ENCODE assay signal across 1 cellular context in the genomic region with DNA sequence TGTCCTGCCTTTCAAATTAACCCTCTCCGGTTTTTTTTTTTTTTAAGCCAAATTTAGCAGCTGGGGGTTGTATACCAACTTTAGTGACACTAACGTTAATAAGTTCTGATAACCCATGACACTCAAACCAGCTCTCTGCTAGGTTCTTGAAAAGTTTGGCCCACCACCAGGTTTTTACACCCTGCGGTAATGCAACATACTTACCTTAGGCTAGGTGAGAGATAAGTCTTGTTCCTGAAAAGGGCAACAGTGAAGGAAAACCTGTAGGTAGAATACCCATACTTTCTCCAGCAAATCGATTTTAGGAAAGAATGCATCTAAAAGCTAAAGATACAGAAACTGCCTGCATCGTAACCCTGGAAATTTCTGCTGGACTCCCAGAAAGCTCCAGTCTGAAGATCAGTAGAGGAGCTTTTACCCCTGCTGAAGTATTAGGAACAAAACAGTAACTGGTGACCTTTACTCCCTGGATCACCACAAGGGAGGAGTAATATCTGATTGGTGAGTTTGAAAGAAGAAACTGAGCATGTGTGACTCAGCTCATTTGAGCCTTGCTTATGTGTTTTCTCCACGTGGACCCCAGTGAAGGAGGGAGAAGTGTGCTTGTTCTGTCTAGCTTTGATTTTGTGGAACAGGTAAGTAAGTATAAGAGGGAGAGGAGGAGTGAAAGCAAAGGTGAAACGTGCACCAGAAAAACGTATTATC.
TF ChIP-seq lines count a peak whose summit lies in the region.

No MANE protein-coding gene starts in this region.

TF ChIP-seq in HepG2, 621 proteins besides CTCF, POLR2A, EP300 and RAD21 (continued from another document and continues in another):
- TF ChIP-seq CCDC6 (CRISPR knock-in tag; IDR thresholded peaks at IDR 0.05) (0 out of 2 replicates have a peak, but pooled peaks have one; percentile 31), ZBTB1 (CRISPR knock-in tag; IDR thresholded peaks at IDR 0.05; ENCODE audit: borderline replicate concordance) (no peak), FOXP1 (IDR thresholded peaks at IDR 0.05) (no peak), FOXP1 (CRISPR knock-in tag; IDR thresholded peaks at IDR 0.05) (0 out of 2 replicates have a peak, but pooled peaks have one; percentile 16), AHR (CRISPR knock-in tag; IDR thresholded peaks at IDR 0.05) (no peak), ZNF724P (CRISPR knock-in tag; IDR thresholded peaks at IDR 0.05; ENCODE audit: borderline replicate concordance) (no peak), PHF21A (CRISPR knock-in tag; IDR thresholded peaks at IDR 0.05) (peak; percentile 47; the same call in 1 of the 2 replicates), SETDB1 (CRISPR knock-in tag; IDR thresholded peaks at IDR 0.05; ENCODE audit: borderline replicate concordance) (no peak), NCOR1 (IDR thresholded peaks at IDR 0.05; ENCODE audit: borderline replicate concordance, low read length) (no peak), ZFP36L2 (CRISPR knock-in tag; IDR thresholded peaks at IDR 0.05) (no peak), ZNF296 (CRISPR knock-in tag; conservative IDR thresholded peaks at IDR 0.05) (no peak), ZNF331 (CRISPR knock-in tag; IDR thresholded peaks at IDR 0.05) (peak; percentile 40; the same call in 1 of the 2 replicates), SAFB2 (CRISPR knock-in tag; IDR thresholded peaks at IDR 0.05; ENCODE audit: borderline replicate concordance, low read depth) (no peak), ZSCAN30 (CRISPR knock-in tag; IDR thresholded peaks at IDR 0.05) (no peak), TARDBP (CRISPR knock-in tag; IDR thresholded peaks at IDR 0.05) (no peak), GTF3A (CRISPR knock-in tag; conservative IDR thresholded peaks at IDR 0.05) (no peak), NCOA5 (CRISPR knock-in tag; IDR thresholded peaks at IDR 0.05) (no peak), FOXK2 (IDR thresholded peaks at IDR 0.05) (peak; percentile 70), ZNF629 (CRISPR knock-in tag; conservative IDR thresholded peaks at IDR 0.05) (0 out of 2 replicates have a peak, but pooled peaks have one; percentile 24), ATF1 (CRISPR knock-in tag; IDR thresholded peaks at IDR 0.05) (peak; percentile 68; the same call in 1 of the 2 replicates), ZFP37 (CRISPR knock-in tag; IDR thresholded peaks at IDR 0.05; ENCODE audit: borderline replicate concordance) (no peak), POLR2G (IDR thresholded peaks at IDR 0.05; ENCODE audit: low read depth, low read length) (peak; percentile 65), MEF2D (CRISPR knock-in tag; IDR thresholded peaks at IDR 0.05) (no peak), ZSCAN31 (CRISPR knock-in tag; IDR thresholded peaks at IDR 0.05; ENCODE audit: low read depth) (no peak), ZC3H4 (CRISPR knock-in tag; IDR thresholded peaks at IDR 0.05; ENCODE audit: borderline replicate concordance) (no peak), IKZF1 (IDR thresholded peaks at IDR 0.05) (no peak), HES4 (CRISPR knock-in tag; IDR thresholded peaks at IDR 0.05; ENCODE audit: borderline replicate concordance) (no peak), TGIF2 (CRISPR knock-in tag; IDR thresholded peaks at IDR 0.05) (no peak; the same call in 1 of the 2 replicates), HOXA3 (CRISPR knock-in tag; IDR thresholded peaks at IDR 0.05) (peak; percentile 38; the same call in 1 of the 2 replicates), ZNF878 (CRISPR knock-in tag; IDR thresholded peaks at IDR 0.05) (peak; percentile 90), U2AF2 (IDR thresholded peaks at IDR 0.05; ENCODE audit: low read depth, low read length) (no peak), SMAD9 (CRISPR knock-in tag; IDR thresholded peaks at IDR 0.05) (no peak), ZIK1 (CRISPR knock-in tag; IDR thresholded peaks at IDR 0.05; ENCODE audit: borderline replicate concordance, low read depth) (no peak), NFIC (IDR thresholded peaks at IDR 0.05; ENCODE audit: low read length) (0 out of 2 replicates have a peak, but pooled peaks have one; percentile 62), MIXL1 (CRISPR knock-in tag; IDR thresholded peaks at IDR 0.05) (peak; percentile 66; the same call in 1 of the 2 replicates), FLYWCH1 (CRISPR knock-in tag; IDR thresholded peaks at IDR 0.05) (no peak), ZBTB21 (CRISPR knock-in tag; IDR thresholded peaks at IDR 0.05) (no peak), NR2C2 (CRISPR knock-in tag; IDR thresholded peaks at IDR 0.05; ENCODE audit: borderline replicate concordance) (peak; percentile 81), ZNF713 (CRISPR knock-in tag; IDR thresholded peaks at IDR 0.05) (no peak), CREB1 (IDR thresholded peaks at IDR 0.05) (no peak), CREB1 (CRISPR knock-in tag; IDR thresholded peaks at IDR 0.05) (peak; percentile 34; the same call in 1 of the 2 replicates), RBM39 (IDR thresholded peaks at IDR 0.05; ENCODE audit: low read depth, low read length, poor library complexity, severe bottlenecking) (no peak), MED1 (CRISPR knock-in tag; IDR thresholded peaks at IDR 0.05) (peak; percentile 58), NR2F6 (IDR thresholded peaks at IDR 0.05) (peak; percentile 69), NR2F6 (CRISPR knock-in tag; IDR thresholded peaks at IDR 0.05) (peak; percentile 56; the same call in 1 of the 2 replicates), ZNF160 (CRISPR knock-in tag; IDR thresholded peaks at IDR 0.05) (no peak), PITX1 (CRISPR knock-in tag; IDR thresholded peaks at IDR 0.05) (0 out of 2 replicates have a peak, but pooled peaks have one; percentile 45), NCOA1 (CRISPR knock-in tag; IDR thresholded peaks at IDR 0.05) (no peak), HOXA7 (CRISPR knock-in tag; IDR thresholded peaks at IDR 0.05) (no peak)
- TF ChIP-seq, protein P1, sequence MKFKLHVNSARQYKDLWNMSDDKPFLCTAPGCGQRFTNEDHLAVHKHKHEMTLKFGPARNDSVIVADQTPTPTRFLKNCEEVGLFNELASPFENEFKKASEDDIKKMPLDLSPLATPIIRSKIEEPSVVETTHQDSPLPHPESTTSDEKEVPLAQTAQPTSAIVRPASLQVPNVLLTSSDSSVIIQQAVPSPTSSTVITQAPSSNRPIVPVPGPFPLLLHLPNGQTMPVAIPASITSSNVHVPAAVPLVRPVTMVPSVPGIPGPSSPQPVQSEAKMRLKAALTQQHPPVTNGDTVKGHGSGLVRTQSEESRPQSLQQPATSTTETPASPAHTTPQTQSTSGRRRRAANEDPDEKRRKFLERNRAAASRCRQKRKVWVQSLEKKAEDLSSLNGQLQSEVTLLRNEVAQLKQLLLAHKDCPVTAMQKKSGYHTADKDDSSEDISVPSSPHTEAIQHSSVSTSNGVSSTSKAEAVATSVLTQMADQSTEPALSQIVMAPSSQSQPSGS (CRISPR knock-in tag; IDR thresholded peaks at IDR 0.05) = no peak; the same call in 1 of the 2 replicates
- TF ChIP-seq, protein P2, sequence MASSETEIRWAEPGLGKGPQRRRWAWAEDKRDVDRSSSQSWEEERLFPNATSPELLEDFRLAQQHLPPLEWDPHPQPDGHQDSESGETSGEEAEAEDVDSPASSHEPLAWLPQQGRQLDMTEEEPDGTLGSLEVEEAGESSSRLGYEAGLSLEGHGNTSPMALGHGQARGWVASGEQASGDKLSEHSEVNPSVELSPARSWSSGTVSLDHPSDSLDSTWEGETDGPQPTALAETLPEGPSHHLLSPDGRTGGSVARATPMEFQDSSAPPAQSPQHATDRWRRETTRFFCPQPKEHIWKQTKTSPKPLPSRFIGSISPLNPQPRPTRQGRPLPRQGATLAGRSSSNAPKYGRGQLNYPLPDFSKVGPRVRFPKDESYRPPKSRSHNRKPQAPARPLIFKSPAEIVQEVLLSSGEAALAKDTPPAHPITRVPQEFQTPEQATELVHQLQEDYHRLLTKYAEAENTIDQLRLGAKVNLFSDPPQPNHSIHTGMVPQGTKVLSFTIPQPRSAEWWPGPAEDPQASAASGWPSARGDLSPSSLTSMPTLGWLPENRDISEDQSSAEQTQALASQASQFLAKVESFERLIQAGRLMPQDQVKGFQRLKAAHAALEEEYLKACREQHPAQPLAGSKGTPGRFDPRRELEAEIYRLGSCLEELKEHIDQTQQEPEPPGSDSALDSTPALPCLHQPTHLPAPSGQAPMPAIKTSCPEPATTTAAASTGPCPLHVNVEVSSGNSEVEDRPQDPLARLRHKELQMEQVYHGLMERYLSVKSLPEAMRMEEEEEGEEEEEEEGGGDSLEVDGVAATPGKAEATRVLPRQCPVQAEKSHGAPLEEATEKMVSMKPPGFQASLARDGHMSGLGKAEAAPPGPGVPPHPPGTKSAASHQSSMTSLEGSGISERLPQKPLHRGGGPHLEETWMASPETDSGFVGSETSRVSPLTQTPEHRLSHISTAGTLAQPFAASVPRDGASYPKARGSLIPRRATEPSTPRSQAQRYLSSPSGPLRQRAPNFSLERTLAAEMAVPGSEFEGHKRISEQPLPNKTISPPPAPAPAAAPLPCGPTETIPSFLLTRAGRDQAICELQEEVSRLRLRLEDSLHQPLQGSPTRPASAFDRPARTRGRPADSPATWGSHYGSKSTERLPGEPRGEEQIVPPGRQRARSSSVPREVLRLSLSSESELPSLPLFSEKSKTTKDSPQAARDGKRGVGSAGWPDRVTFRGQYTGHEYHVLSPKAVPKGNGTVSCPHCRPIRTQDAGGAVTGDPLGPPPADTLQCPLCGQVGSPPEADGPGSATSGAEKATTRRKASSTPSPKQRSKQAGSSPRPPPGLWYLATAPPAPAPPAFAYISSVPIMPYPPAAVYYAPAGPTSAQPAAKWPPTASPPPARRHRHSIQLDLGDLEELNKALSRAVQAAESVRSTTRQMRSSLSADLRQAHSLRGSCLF (CRISPR knock-in tag; IDR thresholded peaks at IDR 0.05; ENCODE audit: borderline replicate concordance) = no peak
- TF ChIP-seq, protein P3, sequence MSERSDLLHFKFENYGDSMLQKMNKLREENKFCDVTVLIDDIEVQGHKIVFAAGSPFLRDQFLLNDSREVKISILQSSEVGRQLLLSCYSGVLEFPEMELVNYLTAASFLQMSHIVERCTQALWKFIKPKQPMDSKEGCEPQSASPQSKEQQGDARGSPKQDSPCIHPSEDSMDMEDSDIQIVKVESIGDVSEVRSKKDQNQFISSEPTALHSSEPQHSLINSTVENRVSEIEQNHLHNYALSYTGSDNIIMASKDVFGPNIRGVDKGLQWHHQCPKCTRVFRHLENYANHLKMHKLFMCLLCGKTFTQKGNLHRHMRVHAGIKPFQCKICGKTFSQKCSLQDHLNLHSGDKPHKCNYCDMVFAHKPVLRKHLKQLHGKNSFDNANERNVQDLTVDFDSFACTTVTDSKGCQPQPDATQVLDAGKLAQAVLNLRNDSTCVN (CRISPR knock-in tag; IDR thresholded peaks at IDR 0.05; ENCODE audit: borderline replicate concordance) = no peak
- TF ChIP-seq, protein P4, sequence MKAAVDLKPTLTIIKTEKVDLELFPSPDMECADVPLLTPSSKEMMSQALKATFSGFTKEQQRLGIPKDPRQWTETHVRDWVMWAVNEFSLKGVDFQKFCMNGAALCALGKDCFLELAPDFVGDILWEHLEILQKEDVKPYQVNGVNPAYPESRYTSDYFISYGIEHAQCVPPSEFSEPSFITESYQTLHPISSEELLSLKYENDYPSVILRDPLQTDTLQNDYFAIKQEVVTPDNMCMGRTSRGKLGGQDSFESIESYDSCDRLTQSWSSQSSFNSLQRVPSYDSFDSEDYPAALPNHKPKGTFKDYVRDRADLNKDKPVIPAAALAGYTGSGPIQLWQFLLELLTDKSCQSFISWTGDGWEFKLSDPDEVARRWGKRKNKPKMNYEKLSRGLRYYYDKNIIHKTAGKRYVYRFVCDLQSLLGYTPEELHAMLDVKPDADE (CRISPR knock-in tag; IDR thresholded peaks at IDR 0.05) = no peak
- TF ChIP-seq, protein P5, sequence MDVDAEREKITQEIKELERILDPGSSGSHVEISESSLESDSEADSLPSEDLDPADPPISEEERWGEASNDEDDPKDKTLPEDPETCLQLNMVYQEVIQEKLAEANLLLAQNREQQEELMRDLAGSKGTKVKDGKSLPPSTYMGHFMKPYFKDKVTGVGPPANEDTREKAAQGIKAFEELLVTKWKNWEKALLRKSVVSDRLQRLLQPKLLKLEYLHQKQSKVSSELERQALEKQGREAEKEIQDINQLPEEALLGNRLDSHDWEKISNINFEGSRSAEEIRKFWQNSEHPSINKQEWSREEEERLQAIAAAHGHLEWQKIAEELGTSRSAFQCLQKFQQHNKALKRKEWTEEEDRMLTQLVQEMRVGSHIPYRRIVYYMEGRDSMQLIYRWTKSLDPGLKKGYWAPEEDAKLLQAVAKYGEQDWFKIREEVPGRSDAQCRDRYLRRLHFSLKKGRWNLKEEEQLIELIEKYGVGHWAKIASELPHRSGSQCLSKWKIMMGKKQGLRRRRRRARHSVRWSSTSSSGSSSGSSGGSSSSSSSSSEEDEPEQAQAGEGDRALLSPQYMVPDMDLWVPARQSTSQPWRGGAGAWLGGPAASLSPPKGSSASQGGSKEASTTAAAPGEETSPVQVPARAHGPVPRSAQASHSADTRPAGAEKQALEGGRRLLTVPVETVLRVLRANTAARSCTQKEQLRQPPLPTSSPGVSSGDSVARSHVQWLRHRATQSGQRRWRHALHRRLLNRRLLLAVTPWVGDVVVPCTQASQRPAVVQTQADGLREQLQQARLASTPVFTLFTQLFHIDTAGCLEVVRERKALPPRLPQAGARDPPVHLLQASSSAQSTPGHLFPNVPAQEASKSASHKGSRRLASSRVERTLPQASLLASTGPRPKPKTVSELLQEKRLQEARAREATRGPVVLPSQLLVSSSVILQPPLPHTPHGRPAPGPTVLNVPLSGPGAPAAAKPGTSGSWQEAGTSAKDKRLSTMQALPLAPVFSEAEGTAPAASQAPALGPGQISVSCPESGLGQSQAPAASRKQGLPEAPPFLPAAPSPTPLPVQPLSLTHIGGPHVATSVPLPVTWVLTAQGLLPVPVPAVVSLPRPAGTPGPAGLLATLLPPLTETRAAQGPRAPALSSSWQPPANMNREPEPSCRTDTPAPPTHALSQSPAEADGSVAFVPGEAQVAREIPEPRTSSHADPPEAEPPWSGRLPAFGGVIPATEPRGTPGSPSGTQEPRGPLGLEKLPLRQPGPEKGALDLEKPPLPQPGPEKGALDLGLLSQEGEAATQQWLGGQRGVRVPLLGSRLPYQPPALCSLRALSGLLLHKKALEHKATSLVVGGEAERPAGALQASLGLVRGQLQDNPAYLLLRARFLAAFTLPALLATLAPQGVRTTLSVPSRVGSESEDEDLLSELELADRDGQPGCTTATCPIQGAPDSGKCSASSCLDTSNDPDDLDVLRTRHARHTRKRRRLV (CRISPR knock-in tag; IDR thresholded peaks at IDR 0.05) = no peak
- TF ChIP-seq, protein P6, sequence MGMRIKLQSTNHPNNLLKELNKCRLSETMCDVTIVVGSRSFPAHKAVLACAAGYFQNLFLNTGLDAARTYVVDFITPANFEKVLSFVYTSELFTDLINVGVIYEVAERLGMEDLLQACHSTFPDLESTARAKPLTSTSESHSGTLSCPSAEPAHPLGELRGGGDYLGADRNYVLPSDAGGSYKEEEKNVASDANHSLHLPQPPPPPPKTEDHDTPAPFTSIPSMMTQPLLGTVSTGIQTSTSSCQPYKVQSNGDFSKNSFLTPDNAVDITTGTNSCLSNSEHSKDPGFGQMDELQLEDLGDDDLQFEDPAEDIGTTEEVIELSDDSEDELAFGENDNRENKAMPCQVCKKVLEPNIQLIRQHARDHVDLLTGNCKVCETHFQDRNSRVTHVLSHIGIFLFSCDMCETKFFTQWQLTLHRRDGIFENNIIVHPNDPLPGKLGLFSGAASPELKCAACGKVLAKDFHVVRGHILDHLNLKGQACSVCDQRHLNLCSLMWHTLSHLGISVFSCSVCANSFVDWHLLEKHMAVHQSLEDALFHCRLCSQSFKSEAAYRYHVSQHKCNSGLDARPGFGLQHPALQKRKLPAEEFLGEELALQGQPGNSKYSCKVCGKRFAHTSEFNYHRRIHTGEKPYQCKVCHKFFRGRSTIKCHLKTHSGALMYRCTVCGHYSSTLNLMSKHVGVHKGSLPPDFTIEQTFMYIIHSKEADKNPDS (CRISPR knock-in tag; IDR thresholded peaks at IDR 0.05) = no peak; the same call in 1 of the 2 replicates
